19 cellular contexts compared by ENCODE assay signal in genomic region chr1:24254783-24255182, GRCh38.
"Had no signal": no experiment of that assay in that cellular context is flagged by ENCODE, and none has a peak within 500 bp of the region (broad histone marks: within the 10 kb centered on the region; RNA-seq: fewer than 3 reads in every experiment).

No MANE protein-coding gene starts in this region.

- H3K4me3 Mint-ChIP-seq: activated naive CD4-positive, alpha-beta T cell treated with anti-CD3 and anti-CD28 coated beads, Interleukin-2, amount 50 U/mL, for 24 hours; activated T-cell treated with anti-CD3 and anti-CD28 coated beads, Interleukin-2, amount 50 U/mL, for 24 hours; T-helper 2 cell treated with Interferon-gamma antibody and Interleukin-4, amounts not matched to agents 5 μg/mL and 100 μg/mL, for 36 hours had no signal

- H3K4me3 ChIP-seq: adrenal gland, gastrocnemius medialis, lung, right atrium auricular region, skin epidermis had no signal

- H3K9me3 ChIP-seq: adrenal gland, gastrocnemius medialis, right atrium auricular region had no signal

- H3K27ac ChIP-seq: adrenal gland, gastrocnemius medialis, right atrium auricular region, skin epidermis had no signal

- H3K36me3 ChIP-seq: adrenal gland, gastrocnemius medialis, right atrium auricular region had no signal

- H3K36me3 Mint-ChIP-seq: activated naive CD4-positive, alpha-beta T cell treated with anti-CD3 and anti-CD28 coated beads, Interleukin-2, amount 50 U/mL, for 24 hours had no signal

- DNase-seq: activated CD4-positive, alpha-beta T cell treated with anti-CD3 and anti-CD28 coated beads, Interleukin-2, amount 50 U/mL, for 48 hours; activated CD4-positive, CD25-positive, alpha-beta regulatory T cell treated with anti-CD3 and anti-CD28 coated beads, Interleukin-2, amount 50 U/mL, for 72 hours; activated T-cell treated with anti-CD3 and anti-CD28 coated beads, Interleukin-2, amount 50 U/mL, for 24 hours; adrenal gland; erythroblast; gastrocnemius medialis; islet precursor cell; midbrain; nucleus accumbens; posterior cingulate gyrus; stimulated activated CD4-positive, alpha-beta T cell treated with anti-CD3 and anti-CD28 coated beads, Interleukin-4, amount 100 ng/mL, for 4 hours; stimulated activated CD8-positive, alpha-beta memory T cell treated with anti-CD3 and anti-CD28 coated beads, Interleukin-4, amount 100 ng/mL, for 48 hours; stimulated activated naive CD4-positive, alpha-beta T cell treated with Interleukin-2 at 50 U/mL for 16 hours; trophoblast cell had no signal

- H3K27me3 Mint-ChIP-seq: activated naive CD4-positive, alpha-beta T cell treated with anti-CD3 and anti-CD28 coated beads, Interleukin-2, amount 50 U/mL, for 24 hours had no signal

- H3K4me1 Mint-ChIP-seq: activated naive CD4-positive, alpha-beta T cell treated with anti-CD3 and anti-CD28 coated beads, Interleukin-2, amount 50 U/mL, for 24 hours had no signal

- H3K4me1 ChIP-seq: adrenal gland, gastrocnemius medialis, right atrium auricular region had no signal

- H3K27ac Mint-ChIP-seq: activated naive CD4-positive, alpha-beta T cell treated with anti-CD3 and anti-CD28 coated beads, Interleukin-2, amount 50 U/mL, for 24 hours; activated T-cell treated with anti-CD3 and anti-CD28 coated beads, Interleukin-2, amount 50 U/mL, for 24 hours; T-helper 2 cell treated with Interferon-gamma antibody and Interleukin-4, amounts not matched to agents 5 μg/mL and 100 μg/mL, for 36 hours had no signal

- H3K9me3 Mint-ChIP-seq: activated naive CD4-positive, alpha-beta T cell treated with anti-CD3 and anti-CD28 coated beads, Interleukin-2, amount 50 U/mL, for 24 hours; activated T-cell treated with anti-CD3 and anti-CD28 coated beads, Interleukin-2, amount 50 U/mL, for 24 hours had no signal

- H3K27me3 ChIP-seq: adrenal gland, gastrocnemius medialis, right atrium auricular region had no signal
